21 cellular contexts compared by ENCODE assay signal in genomic region chr10:14535497-14536199, GRCh38.
DNase-seq lines count a peak whose midpoint lies in the region; ATAC-seq and TF ChIP-seq lines count a peak whose summit lies in the region.
"Had no signal": no experiment of that assay in that cellular context is flagged by ENCODE, and none has a peak within 500 bp of the region (broad histone marks: within the 10 kb centered on the region; RNA-seq: fewer than 3 reads in every experiment).

No MANE protein-coding gene starts in this region.

- no peak for TF ChIP-seq POLR2A in IMR-90 (IDR thresholded peaks at IDR 0.05; ENCODE audit: low read depth, low read length)

- no peak overlapping the region for H2BK20ac ChIP-seq in IMR-90 (ENCODE audit: low read depth, low read length)

- no peak overlapping the region for H4K91ac ChIP-seq in IMR-90 (ENCODE audit: insufficient read depth, low read depth, low read length)

- H3K4me1 ChIP-seq in IMR-90 (ENCODE audit: control insufficient read depth, insufficient read depth, low read length) (peaks cover 38% of the 10 kb centered on the region), right atrium auricular region (no peaks in the 10 kb centered on the region)

- peaks cover 43% of the 10 kb centered on the region for H3K9me1 ChIP-seq in IMR-90 (ENCODE audit: insufficient read depth, low read length)

- H3K4ac ChIP-seq in IMR-90 (ENCODE audit: low read depth, low read length), result peak overlapping the region; percentile 5; the same call in 1 of the 2 replicates

- no peak for TF ChIP-seq RAD21 in IMR-90 (IDR thresholded peaks at IDR 0.05; ENCODE audit: low read length)

- dilution Hi-C loops in IMR-90 (cut with HindIII; ENCODE audit: low sequenced_read_pairs, unreplicated experiment), result no loop called here

- no peak overlapping the region for H4K5ac ChIP-seq in IMR-90 (ENCODE audit: low read depth, low read length)

- H3K36me3 Mint-ChIP-seq in T-helper 1 cell treated with Interleukin-12 subunit alpha and Interleukin-12 subunit beta and Interleukin-4 antibody, amounts not matched to agents 30 μg/mL and 1 μg/mL, for 36 hours (ENCODE audit: low read depth), result peaks cover 38% of the 10 kb centered on the region
- H3K36me3 Mint-ChIP-seq in brain (peaks cover 9% of the 10 kb centered on the region), natural killer cell (peaks cover 1% of the 10 kb centered on the region)

- H2AK9ac ChIP-seq in IMR-90 (replicated peaks; ENCODE audit: low read depth, low read length, poor library complexity), result no peak overlapping the region

- no peak overlapping the region for H2BK15ac ChIP-seq in IMR-90 (ENCODE audit: low read depth, low read length)

- H3K4me3 ChIP-seq in IMR-90 (ENCODE audit: insufficient read depth, low read depth, low read length) (no peak overlapping the region), right atrium auricular region (no peak overlapping the region)
- H3K4me3 ChIP-seq: adrenal gland, BLaER1, smooth muscle cell, tibial nerve had no signal

- H3K27ac Mint-ChIP-seq in T-helper 1 cell treated with Interleukin-12 subunit alpha and Interleukin-12 subunit beta and Interleukin-4 antibody, amounts not matched to agents 30 μg/mL and 1 μg/mL, for 36 hours, result peak overlapping the region; percentile 22
- H3K27ac Mint-ChIP-seq in brain (peak overlapping the region in 4 of 5 experiments; percentile 31 to 89 (median 42)), natural killer cell (peak overlapping the region; percentile 55 to 74)

- peaks cover 55% of the 10 kb centered on the region for H3K4me1 Mint-ChIP-seq in T-helper 1 cell treated with Interleukin-12 subunit alpha and Interleukin-12 subunit beta and Interleukin-4 antibody, amounts not matched to agents 30 μg/mL and 1 μg/mL, for 36 hours (ENCODE audit: low read depth)
- H3K4me1 Mint-ChIP-seq in brain (peaks cover 57% of the 10 kb centered on the region), natural killer cell (peaks cover 82 to 94% of the 10 kb centered on the region in 2 donors)

- 96% methylated on average over 3 of the region's 7 CpGs; no CpG with 5 or more reads in 1 of the 2 experiments for WGBS in IMR-90 (ENCODE audit: extremely low coverage in 2 of 2, insufficient read length in 1 of 2), 2 experiments

- H3K27me3 Mint-ChIP-seq in T-helper 1 cell treated with Interleukin-12 subunit alpha and Interleukin-12 subunit beta and Interleukin-4 antibody, amounts not matched to agents 30 μg/mL and 1 μg/mL, for 36 hours (ENCODE audit: low read depth), result no peaks in the 10 kb centered on the region
- H3K27me3 Mint-ChIP-seq in brain, result no peaks in the 10 kb centered on the region
- H3K27me3 Mint-ChIP-seq in natural killer cell (ENCODE audit: low read depth in 2 of 2), result no peaks in the 10 kb centered on the region

- H3K56ac ChIP-seq in IMR-90 (ENCODE audit: extremely low read depth, insufficient read depth, low read length), result no peak overlapping the region

- ATAC-seq in IMR-90 (ENCODE audit: low read depth) (no peak), natural killer cell (no peak)

- POLR2A ChIA-PET in IMR-90 (lab: Charles Lee; ENCODE audit: unreplicated experiment), result no interaction called here

- H3K4me3 Mint-ChIP-seq in T-helper 1 cell treated with Interleukin-12 subunit alpha and Interleukin-12 subunit beta and Interleukin-4 antibody, amounts not matched to agents 30 μg/mL and 1 μg/mL, for 36 hours, result no peak overlapping the region
- H3K4me3 Mint-ChIP-seq in brain (no peak overlapping the region), natural killer cell (no peak overlapping the region)

- H3K9ac ChIP-seq in IMR-90 (ENCODE audit: low read depth, low read length), result no peak overlapping the region
- H3K9ac ChIP-seq: BLaER1 had no signal

- intact Hi-C loops in IMR-90 (cut with micrococcal nuclease) (no loop called here), natural killer cell (cut with micrococcal nuclease) (no loop called here)

- H4K8ac ChIP-seq in IMR-90 (ENCODE audit: low read depth in 2 of 2, low read length in 2 of 2), result 0 out of 4 replicates have a peak overlapping the region, but pooled peaks of 1 of the 2 experiments have one; percentile 4

- H4K20me1 ChIP-seq in IMR-90 (ENCODE audit: insufficient read depth, low read length), result peaks cover 80% of the 10 kb centered on the region

- H3K23ac ChIP-seq in IMR-90 (ENCODE audit: low read depth, low read length), result no peak overlapping the region

- H3K36me3 ChIP-seq in IMR-90 (ENCODE audit: control insufficient read depth, insufficient read depth, low read length) (peaks cover 42% of the 10 kb centered on the region), right atrium auricular region (no peaks in the 10 kb centered on the region)
- H3K36me3 ChIP-seq: adrenal gland had no signal

- peaks cover 68 to 98% of the 10 kb centered on the region in 2 experiments for H3K79me1 ChIP-seq in IMR-90 (ENCODE audit: low read depth in 1 of 2, low read length in 2 of 2)

- TF ChIP-seq CTCF in IMR-90 (conservative IDR thresholded peaks at IDR 0.05; ENCODE audit: low read depth, low read length) (no peak), brain (conservative IDR thresholded peaks at IDR 0.05) (no peak), natural killer cell (IDR thresholded peaks at IDR 0.05) (no peak), right atrium auricular region (IDR thresholded peaks at IDR 0.05) (no peak)

- H3K9me3 ChIP-seq in IMR-90 (ENCODE audit: control insufficient read depth, insufficient read depth, low read length), result no peaks in the 10 kb centered on the region
- no peaks in the 10 kb centered on the region for H3K9me3 ChIP-seq in right atrium auricular region
- H3K9me3 ChIP-seq: adrenal gland, BLaER1, tibial nerve had no signal

- H3K18ac ChIP-seq in IMR-90 (ENCODE audit: low read depth, low read length), result no peak overlapping the region

- DNase-seq in T-helper 1 cell, result no peak
- DNase-seq in IMR-90, result no peak
- no peak for DNase-seq in natural killer cell
- DNase-seq in cerebellum (ENCODE audit: low spot score), result no peak
- no peak for DNase-seq in right atrium auricular region (ENCODE audit: low spot score)
- no peak for DNase-seq in 8988T
- DNase-seq: adrenal gland; central memory CD4-positive, alpha-beta T cell; DMS153; effector CD4-positive, alpha-beta T cell; left ventricle myocardium superior; NCI-H1092; NCI-H2107; NCI-H524 treated with DMSO at 0.1 percent for 48 hours; stimulated activated CD4-positive, alpha-beta T cell treated with anti-CD3 and anti-CD28 coated beads, Interleukin-4, amount 100 ng/mL, for 4 hours had no signal

- no peaks in the 10 kb centered on the region for H3K9me3 Mint-ChIP-seq in T-helper 1 cell treated with Interleukin-12 subunit alpha and Interleukin-12 subunit beta and Interleukin-4 antibody, amounts not matched to agents 30 μg/mL and 1 μg/mL, for 36 hours
- H3K9me3 Mint-ChIP-seq in brain (no peaks in the 10 kb centered on the region), natural killer cell (no peaks in the 10 kb centered on the region)

- H3K27ac ChIP-seq in IMR-90 (ENCODE audit: insufficient read depth, low read length) (no peak overlapping the region; the same call in 1 of the 2 replicates), right atrium auricular region (no peak overlapping the region)
- H3K27ac ChIP-seq: 22Rv1, adrenal gland, BLaER1 had no signal

- H2AFZ ChIP-seq in IMR-90 (replicated peaks; ENCODE audit: low read length, poor library complexity), result no peak overlapping the region

- 0 out of 2 replicates have a peak overlapping the region, but pooled peaks have one; percentile 7 for H3K14ac ChIP-seq in IMR-90 (replicated peaks; ENCODE audit: low read depth, low read length)

- peak overlapping the region; percentile 33 for H2BK5ac ChIP-seq in IMR-90 (ENCODE audit: low read depth, low read length, poor library complexity, severe bottlenecking)

- H2BK120ac ChIP-seq in IMR-90 (ENCODE audit: low read depth, low read length), result no peak overlapping the region

- no TSS peak for BruUV-seq in IMR-90 (replicated peaks; lab: Mats Ljungman, UMichigan)

- in situ Hi-C loops in IMR-90 (cut with MboI; ENCODE audit: low sequenced_read_pairs), result no loop called here

- H3K4me2 ChIP-seq in IMR-90 (ENCODE audit: low read depth, low read length), result no peak overlapping the region
- H3K4me2 ChIP-seq: BLaER1, smooth muscle cell had no signal

- CTCF ChIA-PET in IMR-90 (lab: Yijun Ruan, JAX), result interaction anchor here (0.7 to 1.8 kb wide), 2 partner anchors 11 to 383 kb away, joined by 3 to 6 read pairs; no protein-coding TSS in a partner anchor

- H3K27me3 ChIP-seq in IMR-90 (ENCODE audit: control insufficient read depth, insufficient read depth, low read length) (no peaks in the 10 kb centered on the region), right atrium auricular region (no peaks in the 10 kb centered on the region)
- H3K27me3 ChIP-seq: adrenal gland, BLaER1, tibial nerve had no signal

- no peak overlapping the region for H2AK5ac ChIP-seq in IMR-90 (ENCODE audit: low read depth, low read length)

TF ChIP-seq in IMR-90, 13 proteins besides CTCF, POLR2A, EP300 and RAD21:
- TF ChIP-seq MAZ (IDR thresholded peaks at IDR 0.05; ENCODE audit: borderline replicate concordance, low read depth, low read length) (no peak), USF2 (IDR thresholded peaks at IDR 0.05; ENCODE audit: low read depth, low read length) (no peak), FOS (IDR thresholded peaks at IDR 0.05; ENCODE audit: low read depth, low read length) (no peak), BHLHE40 (IDR thresholded peaks at IDR 0.05; ENCODE audit: low read depth, low read length) (no peak)
